Comparison of ENCODE assay signal across 24 cellular contexts in genomic region chr1:111793896-111794295, GRCh38.
"Had no signal": no experiment of that assay in that cellular context is flagged by ENCODE, and none has a peak within 500 bp of the region (broad histone marks: within the 10 kb centered on the region; RNA-seq: fewer than 3 reads in every experiment).

No MANE protein-coding gene starts in this region.

- DNase-seq: activated CD4-positive, alpha-beta T cell treated with anti-CD3 and anti-CD28 coated beads for 4 hours; activated CD4-positive, alpha-beta T cell treated with anti-CD3 and anti-CD28 coated beads, Interleukin-2, amount 50 U/mL, for 1 hour; activated CD4-positive, alpha-beta T cell treated with anti-CD3 and anti-CD28 coated beads, Interleukin-2, amount 50 U/mL, for 48 hours; activated CD4-positive, CD25-positive, alpha-beta regulatory T cell; activated CD4-positive, CD25-positive, alpha-beta regulatory T cell treated with anti-CD3 and anti-CD28 coated beads, Interleukin-2, amount 50 U/mL, for 72 hours; activated CD8-positive, alpha-beta memory T cell treated with anti-CD3 and anti-CD28 coated beads for 24 hours; activated CD8-positive, alpha-beta T cell treated with anti-CD3 and anti-CD28 coated beads for 36 hours; activated effector memory CD4-positive, alpha-beta T cell treated with Interleukin-2 at 50 U/mL for 16 hours; activated gamma-delta T cell treated with Interleukin-2 at 50 U/mL for 16 hours; activated naive CD4-positive, alpha-beta T cell treated with anti-CD3 and anti-CD28 coated beads, Interleukin-2, amount 50 U/mL, for 16 hours; activated naive CD4-positive, alpha-beta T cell treated with Interleukin-2 at 50 U/mL for 16 hours; activated T-cell treated with anti-CD3 and anti-CD28 coated beads, Interleukin-2, amount 50 U/mL, for 4 hours; amniotic stem cell; anterior cingulate cortex; brain microvascular endothelial cell; dorsolateral prefrontal cortex; effector memory CD4-positive, alpha-beta T cell; endodermal cell; foreskin fibroblast; head of caudate nucleus; hippocampal formation; T1000 had no signal

- ATAC-seq: activated CD8-positive, alpha-beta T cell treated with anti-CD3 and anti-CD28 coated beads for 36 hours; activated T-cell treated with anti-CD3 and anti-CD28 coated beads, Interleukin-2, amount 50 U/mL, for 4 hours; activated T-helper 17 cell treated with anti-CD3 and anti-CD28 coated beads, Interleukin-2, amount 50 U/mL, for 72 hours; esophagus mucosa had no signal
